In genomic region chr2:60555794-60556161, GRCh38 we compare ENCODE assay signal across 7 cellular contexts. TPM values are rescaled to one million over a fixed set of nuclear protein-coding genes. Genes with fewer than 3 reads are reported as not detected.
A peak's percentile ranks its signal among the peaks of the same experiment; 100 is the strongest.
DNase-seq lines count a peak whose midpoint lies in the region; ATAC-seq and TF ChIP-seq lines count a peak whose summit lies in the region.

No MANE protein-coding gene starts in this region.

- H3K27me3 Mint-ChIP-seq in activated CD8-positive, alpha-beta T cell treated with anti-CD3 and anti-CD28 coated beads, Interleukin-2, amount 10 ng/mL, durations not matched to agents 7 days and 5 days (ENCODE audit: low read depth): peaks cover 65% of the 10 kb centered on the region
- H3K27me3 Mint-ChIP-seq in mesothelial cell of epicardium (ENCODE audit: low read depth): no peaks in the 10 kb centered on the region

- H3K9me3 Mint-ChIP-seq in activated CD8-positive, alpha-beta T cell treated with anti-CD3 and anti-CD28 coated beads, Interleukin-2, amount 10 ng/mL, durations not matched to agents 7 days and 5 days (ENCODE audit: insufficient read depth): no peaks in the 10 kb centered on the region
- H3K9me3 Mint-ChIP-seq in mesothelial cell of epicardium: no peaks in the 10 kb centered on the region

- TF ChIP-seq CTCF in mesothelial cell of epicardium (IDR thresholded peaks at IDR 0.05; ENCODE audit: unreplicated experiment): no peak

- H3K36me3 Mint-ChIP-seq in activated CD8-positive, alpha-beta T cell treated with anti-CD3 and anti-CD28 coated beads, Interleukin-2, amount 10 ng/mL, durations not matched to agents 7 days and 5 days (ENCODE audit: low read depth): no peaks in the 10 kb centered on the region
- no peaks in the 10 kb centered on the region for H3K36me3 Mint-ChIP-seq in mesothelial cell of epicardium

- peaks cover 34% of the 10 kb centered on the region for H3K4me1 Mint-ChIP-seq in activated CD8-positive, alpha-beta T cell treated with anti-CD3 and anti-CD28 coated beads, Interleukin-2, amount 10 ng/mL, durations not matched to agents 7 days and 5 days (ENCODE audit: low read depth)
- H3K4me1 Mint-ChIP-seq in mesothelial cell of epicardium: peaks cover 22% of the 10 kb centered on the region

- POLR2A ChIA-PET in activated CD8-positive, alpha-beta T cell treated with anti-CD3 and anti-CD28 coated beads, Interleukin-2, amount 10 ng/mL, durations not matched to agents 7 days and 5 days (lab: Charles Lee): no interaction called here

- DNase-seq in activated CD8-positive, alpha-beta T cell treated with anti-CD3 and anti-CD28 coated beads, Interleukin-2, amount 10 ng/mL, durations not matched to agents 7 days and 5 days: no peak
- DNase-seq in mesothelial cell of epicardium (ENCODE audit: low spot score in 2 of 2, unreplicated experiment in 2 of 2) (no peak), COLO829 (ENCODE audit: low spot score) (no peak), amygdala (lab: John Stamatoyannopoulos, UW) (no peak), iPS-NIHi7 (ENCODE audit: extremely low spot score) (no peak)

- peak overlapping the region; percentile 72 for H3K4me3 Mint-ChIP-seq in activated CD8-positive, alpha-beta T cell treated with anti-CD3 and anti-CD28 coated beads, Interleukin-2, amount 10 ng/mL, durations not matched to agents 7 days and 5 days
- H3K4me3 Mint-ChIP-seq in mesothelial cell of epicardium: peak overlapping the region; percentile 85

- peak; percentile 11 for ATAC-seq in GM18858 (IDR thresholded peaks at IDR 0.05; ENCODE audit: unreplicated experiment)
- ATAC-seq in HG02870 (IDR thresholded peaks at IDR 0.05; ENCODE audit: unreplicated experiment): peak; percentile 10
- ATAC-seq in activated CD8-positive, alpha-beta T cell treated with anti-CD3 and anti-CD28 coated beads, Interleukin-2, amount 10 ng/mL, durations not matched to agents 7 days and 5 days: no peak

- CTCF ChIA-PET in activated CD8-positive, alpha-beta T cell treated with anti-CD3 and anti-CD28 coated beads, Interleukin-2, amount 10 ng/mL, durations not matched to agents 7 days and 5 days (lab: Charles Lee): interaction anchor here (0.6 to 7.5 kb wide), 5 partner anchors 9 to 38 kb away, joined by 3 to 93 read pairs (median 3); no protein-coding TSS in a partner anchor

- H3K27ac Mint-ChIP-seq in activated CD8-positive, alpha-beta T cell treated with anti-CD3 and anti-CD28 coated beads, Interleukin-2, amount 10 ng/mL, durations not matched to agents 7 days and 5 days: no peak overlapping the region
- H3K27ac Mint-ChIP-seq in mesothelial cell of epicardium: peak overlapping the region; percentile 92

RNA-seq across cellular contexts. Expression of gene BCL11A, which starts 2.3 kb away (rescaled TPM):
- total RNA-seq in activated CD8-positive, alpha-beta T cell treated with anti-CD3 and anti-CD28 coated beads, Interleukin-2, amount 10 ng/mL, durations not matched to agents 7 days and 5 days: under 1 TPM in 1 of 2 experiments, not detected in 1; 0.03 TPM
- total RNA-seq in mesothelial cell of epicardium: 139 to 142 TPM (median 141 TPM) in 3 replicates

Comparison
In these comparisons a context has a peak if more than half of its experiments do, and no peak if none do; other contexts are left out.
1. RNA of gene BCL11A, which starts 2.3 kb away (total RNA-seq): 139 to 142 TPM in mesothelial cell of epicardium; 0.03 TPM in activated CD8-positive, alpha-beta T cell treated with anti-CD3 and anti-CD28 coated beads, Interleukin-2, amount 10 ng/mL, durations not matched to agents 7 days and 5 days; every median in the first group is over 100 times any median in the second.